34 cellular contexts compared by ENCODE assay signal in the genomic region with DNA sequence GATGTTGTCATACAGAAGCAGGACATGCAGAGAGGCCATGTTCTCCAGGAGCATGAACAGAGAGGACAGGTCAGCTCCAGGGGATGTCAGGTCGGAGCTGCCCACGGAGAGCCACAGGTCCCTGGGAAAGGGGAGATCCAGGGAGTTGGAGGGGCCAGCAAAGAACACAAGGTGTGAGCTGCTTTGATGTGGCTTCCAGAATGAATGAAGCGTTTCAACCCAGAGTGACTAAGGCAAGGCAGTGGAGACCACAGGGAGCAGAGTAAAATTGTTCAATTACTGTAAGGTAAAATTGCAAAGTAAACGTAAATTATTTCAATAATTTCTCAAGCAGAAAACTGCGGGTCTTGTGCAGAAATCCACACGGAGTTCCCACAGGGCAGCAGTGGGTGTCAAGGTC. TPM values are rescaled to one million over a fixed set of nuclear protein-coding genes. Genes with fewer than 3 reads are reported as not detected.
DNase-seq lines count a peak whose midpoint lies in the region; ATAC-seq lines count a peak whose summit lies in the region.
"Had no signal": no experiment of that assay in that cellular context is flagged by ENCODE, and none has a peak within 500 bp of the region (broad histone marks: within the 10 kb centered on the region; RNA-seq: fewer than 3 reads in every experiment).

No MANE protein-coding gene starts in this region.

- H3K9me3 Mint-ChIP-seq in activated naive CD4-positive, alpha-beta T cell treated with anti-CD3 and anti-CD28 coated beads, Interleukin-2, amount 50 U/mL, for 72 hours = no peaks in the 10 kb centered on the region
- H3K9me3 Mint-ChIP-seq: CD14-positive monocyte; CD4-positive, alpha-beta memory T cell; CD4-positive, alpha-beta T cell; CD4-positive, CD25-positive, alpha-beta regulatory T cell; CD8-positive, alpha-beta memory T cell; CD8-positive, alpha-beta T cell had no signal

- H3K27ac Mint-ChIP-seq in activated naive CD4-positive, alpha-beta T cell treated with anti-CD3 and anti-CD28 coated beads, Interleukin-2, amount 50 U/mL, for 72 hours = no peak overlapping the region
- H3K27ac Mint-ChIP-seq: B cell; CD4-positive, alpha-beta memory T cell; CD4-positive, alpha-beta T cell; CD4-positive, CD25-positive, alpha-beta regulatory T cell; CD8-positive, alpha-beta T cell had no signal

- H3K36me3 Mint-ChIP-seq in activated naive CD4-positive, alpha-beta T cell treated with anti-CD3 and anti-CD28 coated beads, Interleukin-2, amount 50 U/mL, for 72 hours = no peaks in the 10 kb centered on the region
- H3K36me3 Mint-ChIP-seq: CD14-positive monocyte; CD4-positive, alpha-beta memory T cell; CD4-positive, CD25-positive, alpha-beta regulatory T cell; CD8-positive, alpha-beta memory T cell; CD8-positive, alpha-beta T cell had no signal

- DNase-seq in activated naive CD4-positive, alpha-beta T cell treated with anti-CD3 and anti-CD28 coated beads, Interleukin-2, amount 50 U/mL, for 72 hours (ENCODE audit: low spot score in 2 of 2) = no peak
- DNase-seq in activated naive CD4-positive, alpha-beta T cell (lab: John Stamatoyannopoulos, UW) = no peak
- DNase-seq in SW480 (ENCODE audit: low spot score) (peak; percentile 91), glomerular visceral epithelial cell (ENCODE audit: extremely low spot score) (peak; percentile 8), renal cortical epithelial cell (ENCODE audit: low read depth) (peak; percentile 20), activated T-cell treated with anti-CD3 and anti-CD28 coated beads for 4 hours (no peak)
- no peak for DNase-seq in activated T-cell treated with anti-CD3 and anti-CD28 coated beads, Interleukin-2, amount 50 U/mL, for 1 hour
- DNase-seq: 8988T; ACHN; AML-193; BE2C; C1 segment of cervical spinal cord; Caco-2; Calu3; CD4-positive, alpha-beta memory T cell; CD4-positive, alpha-beta T cell; CD4-positive, CD25-positive, alpha-beta regulatory T cell; CD8-positive, alpha-beta memory T cell; CD8-positive, alpha-beta T cell; COR-L47; DMS 273 treated with DMSO at 0.1 percent for 48 hours; DMS153; DMS53; DMS79; DMS79 treated with DMSO at 0.1 percent for 48 hours; DND-41; EL had no signal

- peak; percentile 44 to 50 for ATAC-seq in activated naive CD4-positive, alpha-beta T cell treated with anti-CD3 and anti-CD28 coated beads, Interleukin-2, amount 50 U/mL, for 72 hours
- ATAC-seq in HG03175 (IDR thresholded peaks at IDR 0.05; ENCODE audit: unreplicated experiment) = no peak
- ATAC-seq: A549; CD8-positive, alpha-beta T cell had no signal

RNA-seq across cellular contexts. Expression of a gene that starts 5.6 kb away (rescaled TPM):
- total RNA-seq in activated naive CD4-positive, alpha-beta T cell treated with anti-CD3 and anti-CD28 coated beads, Interleukin-2, amount 50 U/mL, for 72 hours = not detected
- total RNA-seq in renal cortical epithelial cell = not detected in 2 replicates
- total RNA-seq: A172; A673; B cell; Caco-2; Calu3; CD4-positive, alpha-beta memory T cell; CD4-positive, alpha-beta T cell; CD4-positive, CD25-positive, alpha-beta regulatory T cell; CD8-positive, alpha-beta memory T cell; CD8-positive, alpha-beta T cell; Daoy had no signal

RNA-seq across cellular contexts. Expression of a gene that starts 12.9 kb away (rescaled TPM):
- not detected for total RNA-seq in activated naive CD4-positive, alpha-beta T cell treated with anti-CD3 and anti-CD28 coated beads, Interleukin-2, amount 50 U/mL, for 72 hours
- total RNA-seq in renal cortical epithelial cell = not detected in 2 replicates
- total RNA-seq: A172; A673; B cell; Caco-2; Calu3; CD4-positive, alpha-beta memory T cell; CD4-positive, alpha-beta T cell; CD4-positive, CD25-positive, alpha-beta regulatory T cell; CD8-positive, alpha-beta memory T cell; CD8-positive, alpha-beta T cell; Daoy had no signal

RNA-seq across cellular contexts. Expression of a gene that starts 39.1 kb away (rescaled TPM):
- total RNA-seq in activated naive CD4-positive, alpha-beta T cell treated with anti-CD3 and anti-CD28 coated beads, Interleukin-2, amount 50 U/mL, for 72 hours = not detected
- total RNA-seq in renal cortical epithelial cell = not detected in 2 replicates
- total RNA-seq: A172; A673; B cell; Caco-2; Calu3; CD4-positive, alpha-beta memory T cell; CD4-positive, alpha-beta T cell; CD4-positive, CD25-positive, alpha-beta regulatory T cell; CD8-positive, alpha-beta memory T cell; CD8-positive, alpha-beta T cell; Daoy had no signal

Comparison
In these comparisons a context has a peak if more than half of its experiments do, and no peak if none do; other contexts are left out.
1. DNase-seq: peak in SW480 (single experiment), glomerular visceral epithelial cell (single experiment) and renal cortical epithelial cell (single experiment); none in activated naive CD4-positive, alpha-beta T cell treated with anti-CD3 and anti-CD28 coated beads, Interleukin-2, amount 50 U/mL, for 72 hours (0 of 2), activated naive CD4-positive, alpha-beta T cell (0 of 4), activated T-cell treated with anti-CD3 and anti-CD28 coated beads for 4 hours (single experiment) and activated T-cell treated with anti-CD3 and anti-CD28 coated beads, Interleukin-2, amount 50 U/mL, for 1 hour (single experiment).